Comparison of ENCODE assay signal across 21 cellular contexts in the genomic region with DNA sequence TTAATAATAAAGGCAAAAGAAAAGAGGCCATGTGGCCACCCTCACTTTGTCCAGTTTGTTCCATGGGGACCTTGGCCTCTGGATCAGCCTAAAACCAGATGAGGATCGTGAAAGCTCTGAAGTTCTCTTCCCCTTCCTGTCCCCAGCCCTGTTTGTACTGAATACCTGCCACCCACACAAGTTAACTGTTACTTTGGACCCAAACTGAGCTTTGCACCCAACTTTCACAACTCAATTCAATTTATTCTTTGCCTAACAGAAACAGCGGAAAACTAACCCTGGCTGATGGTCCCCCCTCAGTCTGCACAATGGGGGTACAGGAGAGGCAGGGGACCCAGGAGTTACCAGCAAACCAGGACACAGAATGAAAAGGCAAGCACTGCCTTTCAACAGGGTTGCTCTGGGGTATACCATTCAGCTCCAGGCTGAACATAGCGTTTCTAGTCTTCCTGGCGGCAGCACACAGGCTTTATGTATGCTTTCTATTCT.
"Had no signal": no experiment of that assay in that cellular context is flagged by ENCODE, and none has a peak within 500 bp of the region (broad histone marks: within the 10 kb centered on the region; RNA-seq: fewer than 3 reads in every experiment).

No MANE protein-coding gene starts in this region.

- H3K27ac Mint-ChIP-seq: activated CD4-positive, alpha-beta T cell treated with anti-CD3 and anti-CD28 coated beads, Interleukin-2, amount 10 ng/mL, durations not matched to agents 7 days and 5 days; activated CD8-positive, alpha-beta T cell treated with anti-CD3 and anti-CD28 coated beads, Interleukin-2, amount 10 ng/mL, durations not matched to agents 7 days and 5 days; activated T-helper 1 cell treated with anti-CD3 and anti-CD28 coated beads, Interleukin-12 subunit alpha, Interleukin-12 subunit beta, Interleukin-2, Interleukin-4 antibody, amounts not matched to agents 30 ng/mL and 10 ng/mL and 1 ng/mL, durations not matched to agents 14 hours and 24 hours and 36 hours; dendritic cell treated with granulocyte-macrophage colony-stimulating factor and Interleukin-4, amounts not matched to agents 40 ng/mL and 50 ng/mL, for 4 days; memory B cell had no signal

- H3K27me3 ChIP-seq: adrenal gland, ascending aorta, brain microvascular endothelial cell, spleen, upper lobe of right lung had no signal

- H3K4me3 Mint-ChIP-seq: activated CD4-positive, alpha-beta T cell treated with anti-CD3 and anti-CD28 coated beads, Interleukin-2, amount 10 ng/mL, durations not matched to agents 7 days and 5 days; activated CD8-positive, alpha-beta T cell treated with anti-CD3 and anti-CD28 coated beads, Interleukin-2, amount 10 ng/mL, durations not matched to agents 7 days and 5 days; activated T-helper 1 cell treated with anti-CD3 and anti-CD28 coated beads, Interleukin-12 subunit alpha, Interleukin-12 subunit beta, Interleukin-2, Interleukin-4 antibody, amounts not matched to agents 30 ng/mL and 10 ng/mL and 1 ng/mL, durations not matched to agents 14 hours and 24 hours and 36 hours; dendritic cell treated with granulocyte-macrophage colony-stimulating factor and Interleukin-4, amounts not matched to agents 40 ng/mL and 50 ng/mL, for 4 days; memory B cell had no signal

- H3K9me3 Mint-ChIP-seq: activated CD4-positive, alpha-beta T cell treated with anti-CD3 and anti-CD28 coated beads, Interleukin-2, amount 10 ng/mL, durations not matched to agents 7 days and 5 days; activated naive CD4-positive, alpha-beta T cell treated with anti-CD3 and anti-CD28 coated beads, Interleukin-2, amount 50 U/mL, for 72 hours; activated T-helper 1 cell treated with anti-CD3 and anti-CD28 coated beads, Interleukin-12 subunit alpha, Interleukin-12 subunit beta, Interleukin-2, Interleukin-4 antibody, amounts not matched to agents 30 ng/mL and 10 ng/mL and 1 ng/mL, durations not matched to agents 14 hours and 24 hours and 36 hours; dendritic cell treated with granulocyte-macrophage colony-stimulating factor and Interleukin-4, amounts not matched to agents 40 ng/mL and 50 ng/mL, for 4 days; memory B cell had no signal

- DNase-seq: activated CD4-positive, alpha-beta T cell treated with anti-CD3 and anti-CD28 coated beads, Interleukin-2, amount 10 ng/mL, durations not matched to agents 7 days and 5 days; activated CD8-positive, alpha-beta T cell treated with anti-CD3 and anti-CD28 coated beads, Interleukin-2, amount 10 ng/mL, durations not matched to agents 7 days and 5 days; activated gamma-delta T cell; adrenal gland; brain microvascular endothelial cell; caudate nucleus; effector CD4-positive, alpha-beta T cell; foreskin melanocyte; hippocampal formation; occipital lobe; retina; spleen; stimulated activated CD4-positive, alpha-beta T cell treated with anti-CD3 and anti-CD28 coated beads, Interleukin-4, amount 100 ng/mL, for 1 hour; stimulated activated naive CD4-positive, alpha-beta T cell treated with Interleukin-2 at 50 U/mL for 16 hours; upper lobe of right lung had no signal

- H3K4me3 ChIP-seq: adrenal gland, ascending aorta, spleen, upper lobe of right lung had no signal

- H3K36me3 ChIP-seq: ascending aorta had no signal

- H3K9me3 ChIP-seq: adrenal gland, ascending aorta, spleen, upper lobe of right lung had no signal

- H3K4me1 ChIP-seq: ascending aorta had no signal

- H3K27ac ChIP-seq: ascending aorta, brain microvascular endothelial cell, spleen, upper lobe of right lung had no signal

- ATAC-seq: activated CD4-positive, CD25-positive, alpha-beta regulatory T cell treated with anti-CD3 and anti-CD28 coated beads, Interleukin-2, amount 50 U/mL, for 24 hours; activated CD8-positive, alpha-beta T cell treated with anti-CD3 and anti-CD28 coated beads, Interleukin-2, amount 10 ng/mL, durations not matched to agents 7 days and 5 days; activated naive CD4-positive, alpha-beta T cell treated with anti-CD3 and anti-CD28 coated beads, Interleukin-2, amount 50 U/mL, for 72 hours; upper lobe of right lung had no signal

- H3K27me3 Mint-ChIP-seq: activated CD4-positive, alpha-beta T cell treated with anti-CD3 and anti-CD28 coated beads, Interleukin-2, amount 10 ng/mL, durations not matched to agents 7 days and 5 days; dendritic cell treated with granulocyte-macrophage colony-stimulating factor and Interleukin-4, amounts not matched to agents 40 ng/mL and 50 ng/mL, for 4 days; memory B cell had no signal

- H3K4me1 Mint-ChIP-seq: activated CD4-positive, alpha-beta T cell treated with anti-CD3 and anti-CD28 coated beads, Interleukin-2, amount 10 ng/mL, durations not matched to agents 7 days and 5 days had no signal
